ENCODE assay signal across 8 cellular contexts in the genomic region with DNA sequence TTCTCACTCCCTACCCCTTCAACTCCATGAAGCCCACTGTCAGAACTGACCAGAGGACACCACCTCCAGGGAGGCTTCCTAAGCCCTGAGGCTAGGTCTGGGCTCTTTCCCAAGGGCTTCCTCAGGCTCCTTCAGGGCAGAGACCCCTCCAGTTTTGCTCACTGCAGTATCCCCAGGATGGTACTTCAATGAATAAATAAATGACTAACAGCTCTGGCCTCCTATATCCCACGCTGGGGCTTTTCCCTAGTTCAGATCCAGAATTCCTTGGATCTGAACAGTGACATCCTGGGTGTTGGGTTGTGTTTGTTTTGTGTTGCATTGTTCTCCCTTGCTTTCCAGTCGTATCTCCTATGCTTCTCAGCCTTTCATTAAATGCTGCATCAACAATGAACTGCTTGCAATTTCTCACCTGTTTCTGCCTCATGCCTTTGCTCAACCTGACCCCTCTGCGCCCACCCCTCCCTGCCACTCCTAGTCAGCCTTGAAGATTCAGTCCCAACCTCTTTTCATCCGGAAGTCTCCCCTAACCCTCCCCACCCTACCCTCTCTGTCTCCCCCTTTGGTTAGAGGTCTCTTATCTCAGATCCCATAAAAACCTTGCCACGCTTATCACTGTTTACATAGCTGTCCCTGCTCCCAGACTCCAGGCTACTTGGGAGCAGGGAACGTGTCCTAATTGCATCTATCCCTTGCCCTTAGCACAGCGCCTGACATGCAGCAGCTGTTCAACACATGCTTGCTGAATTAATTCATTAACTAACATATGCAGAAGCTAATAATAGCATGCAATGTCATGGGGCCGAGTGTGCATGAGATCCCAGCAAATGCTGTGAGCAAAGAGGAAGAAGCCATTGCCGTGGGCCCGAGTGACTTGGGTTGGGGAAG. TPM values are rescaled to one million over a fixed set of nuclear protein-coding genes. Genes with fewer than 3 reads are reported as not detected.
DNase-seq lines count a peak whose midpoint lies in the region; ATAC-seq, FAIRE-seq and TF ChIP-seq lines count a peak whose summit lies in the region.
"Had no signal": no experiment of that assay in that cellular context is flagged by ENCODE, and none has a peak within 500 bp of the region (broad histone marks: within the 10 kb centered on the region; RNA-seq: fewer than 3 reads in every experiment).

No MANE protein-coding gene starts in this region.

- POLR2A ChIA-PET in HepG2 (lab: Yijun Ruan, JAX), result interaction anchor here (1.3 kb wide), 1 partner anchor 41 kb away, joined by 4 read pairs; the partner anchor contains the start of gene PPP1R3C

- CTCF ChIA-PET in HepG2 (lab: Yijun Ruan, JAX; ENCODE audit: low intra/inter-chr PET ratio, low total read pairs), result no interaction called here

- H3K36me3 ChIP-seq in HepG2 (replicated peaks in 1 of 2; ENCODE audit: control insufficient read depth in 1 of 2, insufficient read depth in 2 of 2, low read length in 2 of 2) (no peaks in the 10 kb centered on the region), tibial nerve (no peaks in the 10 kb centered on the region)

- in situ Hi-C loops in HepG2 (cut with HindIII; ENCODE audit: extremely low pct_ligation_motif_present, low pct_unique_long_range_greater_than_20kb), result no loop called here

- BruUV-seq in HepG2 (replicated peaks; lab: Mats Ljungman, UMichigan), result no TSS peak

- H3K36me3 Mint-ChIP-seq in stimulated activated effector memory CD8-positive, alpha-beta T cell treated with anti-CD3 and anti-CD28 coated beads, Interleukin-12 subunit alpha, Interleukin-12 subunit beta, amount 100 ng/mL, for 72 hours, result no peaks in the 10 kb centered on the region

- H3K9ac ChIP-seq in HepG2 (ENCODE audit: insufficient read depth, low read depth, low read length), result no peak overlapping the region

- no peak overlapping the region for H3K27ac Mint-ChIP-seq in stimulated activated effector memory CD8-positive, alpha-beta T cell treated with anti-CD3 and anti-CD28 coated beads, Interleukin-12 subunit alpha, Interleukin-12 subunit beta, amount 100 ng/mL, for 72 hours

- no peaks in the 10 kb centered on the region for H3K79me2 ChIP-seq in HepG2 (ENCODE audit: insufficient read depth, low read length)

- no peak for TF ChIP-seq RAD21 in HepG2 (CRISPR knock-in tag; IDR thresholded peaks at IDR 0.05)

- H3K27ac ChIP-seq in HepG2 (ENCODE audit: extremely low read length, insufficient read depth, low read length), result no peak overlapping the region
- H3K27ac ChIP-seq in tibial nerve, result peak overlapping the region; percentile 32 to 84 (median 70)

- H3K9me3 ChIP-seq in HepG2 (ENCODE audit: low read length) (no peaks in the 10 kb centered on the region), tibial nerve (no peaks in the 10 kb centered on the region)

- intact Hi-C loops in HepG2 (cut with micrococcal nuclease; ENCODE audit: unreplicated experiment), result no loop called here

- DNase-seq in NCI-H1105 treated with DMSO at 0.1 percent for 48 hours (lab: John Stamatoyannopoulos, UW), result peak; percentile 39
- peak; percentile 52 to 80 for DNase-seq in cardiac fibroblast (ENCODE audit: low read depth in 2 of 2)
- no peak for DNase-seq in HepG2 (ENCODE audit: low spot score)
- no peak for DNase-seq in tibial nerve (ENCODE audit: low spot score in 2 of 2)
- DNase-seq in iPS-NIHi7 (ENCODE audit: extremely low spot score), result no peak
- no peak for DNase-seq in stimulated activated effector memory CD8-positive, alpha-beta T cell treated with anti-CD3 and anti-CD28 coated beads, Interleukin-12 subunit alpha, Interleukin-12 subunit beta, amount 100 ng/mL, for 72 hours (ENCODE audit: low spot score in 2 of 2)
- DNase-seq: KBM-7 had no signal

- H3K27me3 ChIP-seq in HepG2 (ENCODE audit: control insufficient read depth in 1 of 2, insufficient read depth in 2 of 2, low read length in 2 of 2), result peaks cover 0 to 21% of the 10 kb centered on the region in 2 experiments; a peak in 2 of 5 replicates
- H3K27me3 ChIP-seq in tibial nerve, result no peaks in the 10 kb centered on the region

- H3K4me1 ChIP-seq in HepG2 (ENCODE audit: insufficient read depth, low read length) (peaks cover 37% of the 10 kb centered on the region), tibial nerve (peaks cover 0 to 49% (median 23%) of the 10 kb centered on the region in 4 donors)

- WGBS in HepG2 (ENCODE audit: low lambda C conversion rate), result 5% methylated on average over 10 of the region's 10 CpGs
- WGBS in tibial nerve, 2 donors, result 40 to 59% methylated on average over 10 of the region's 10 CpGs

- H4K20me1 ChIP-seq in HepG2 (ENCODE audit: insufficient read depth, low read length), result no peaks in the 10 kb centered on the region

- no peak for FAIRE-seq in HepG2 (lab: Jason Lieb, UNC)

- no peaks in the 10 kb centered on the region for H3K4me1 Mint-ChIP-seq in stimulated activated effector memory CD8-positive, alpha-beta T cell treated with anti-CD3 and anti-CD28 coated beads, Interleukin-12 subunit alpha, Interleukin-12 subunit beta, amount 100 ng/mL, for 72 hours

- TF ChIP-seq CTCF in cardiac fibroblast (IDR thresholded peaks at IDR 0.05; ENCODE audit: low read depth, low read length) (no peak), HepG2 (CRISPR knock-in tag; IDR thresholded peaks at IDR 0.05) (no peak), tibial nerve (IDR thresholded peaks at IDR 0.05) (no peak)

- no peaks in the 10 kb centered on the region for H3K9me3 Mint-ChIP-seq in stimulated activated effector memory CD8-positive, alpha-beta T cell treated with anti-CD3 and anti-CD28 coated beads, Interleukin-12 subunit alpha, Interleukin-12 subunit beta, amount 100 ng/mL, for 72 hours

- ATAC-seq in HepG2 (peak; percentile 53), HG03025 (IDR thresholded peaks at IDR 0.05; ENCODE audit: low FRiP score, unreplicated experiment) (no peak)
- ATAC-seq in stimulated activated effector memory CD8-positive, alpha-beta T cell treated with anti-CD3 and anti-CD28 coated beads, Interleukin-12 subunit alpha, Interleukin-12 subunit beta, amount 100 ng/mL, for 72 hours, result no peak

- no peak for TF ChIP-seq EP300 in HepG2 (IDR thresholded peaks at IDR 0.05; ENCODE audit: low read depth in 2 of 2, low read length in 2 of 2)
- no peak for TF ChIP-seq EP300 in HepG2 (CRISPR knock-in tag; IDR thresholded peaks at IDR 0.05; ENCODE audit: borderline replicate concordance)
- no peak for TF ChIP-seq EP300 in tibial nerve (IDR thresholded peaks at IDR 0.05)

- TF ChIP-seq POLR2A in HepG2 (IDR thresholded peaks at IDR 0.05; ENCODE audit: insufficient read depth in 1 of 2, low read depth in 2 of 2, low read length in 2 of 2), result no peak
- no peak for TF ChIP-seq POLR2A in tibial nerve (IDR thresholded peaks at IDR 0.05)

- no peak overlapping the region for H3K4me3 Mint-ChIP-seq in stimulated activated effector memory CD8-positive, alpha-beta T cell treated with anti-CD3 and anti-CD28 coated beads, Interleukin-12 subunit alpha, Interleukin-12 subunit beta, amount 100 ng/mL, for 72 hours

- H2AFZ ChIP-seq in HepG2 (ENCODE audit: low read length), result no peak overlapping the region

- H3K4me2 ChIP-seq in HepG2 (ENCODE audit: low read depth, low read length), result peak overlapping the region; percentile 43

- H3K4me3 ChIP-seq in cardiac fibroblast (replicated peaks in 1 of 2; ENCODE audit: low read depth in 2 of 2, low read length in 2 of 2), result no peak overlapping the region
- no peak overlapping the region for H3K4me3 ChIP-seq in HepG2 (replicated peaks in 1 of 3; ENCODE audit: insufficient read depth in 1 of 3, low read depth in 2 of 3, low read length in 3 of 3)
- no peak overlapping the region for H3K4me3 ChIP-seq in tibial nerve

RNA-seq across cellular contexts. Expression of gene PPP1R3C, which starts 41.7 kb away (rescaled TPM):
- total RNA-seq in HepG2 (2016; rRNA removed; fragmentation: Illumina TruSeq; extraction: Trizol), result 14.8 and 18.7 TPM in 2 replicates
- 2.8 and 3.5 TPM in 2 replicates for total RNA-seq in HepG2 (2016; cell fraction: cytosol; rRNA removed; fragmentation: Illumina TruSeq; extraction: Trizol; ENCODE audit: low read depth)
- 13.6 and 18.6 TPM in 2 replicates for total RNA-seq in HepG2 (2016; cell fraction: insoluble cytoplasmic fraction; rRNA removed; fragmentation: Illumina TruSeq; extraction: Trizol)
- total RNA-seq in HepG2 (2016; cell fraction: membrane; rRNA removed; fragmentation: Illumina TruSeq; extraction: Trizol), result 8.0 and 9.5 TPM in 2 replicates
- 7.0 and 7.1 TPM in 2 replicates for total RNA-seq in HepG2 (2016; cell fraction: nucleus; rRNA removed; fragmentation: Illumina TruSeq; extraction: Trizol)
- 11.4 and 13.3 TPM in 2 replicates for polyA plus RNA-seq in HepG2 (2011; rRNA removed)
- polyA plus RNA-seq in HepG2 (2011; cell fraction: cytosol; rRNA removed), result 6.3 and 10.7 TPM in 2 replicates
- 5.5 and 7.0 TPM in 2 replicates for polyA plus RNA-seq in HepG2 (2011; cell fraction: nucleus; rRNA removed)
- 13.0 and 17.4 TPM in 2 replicates for polyA plus RNA-seq in HepG2 (2012)
- polyA plus RNA-seq in HepG2 (2016; cell fraction: cytosol; fragmentation: Illumina TruSeq; extraction: Trizol; ENCODE audit: low read depth), result 0.78 and 0.98 TPM in 2 replicates
- 13.2 and 13.9 TPM in 2 replicates for polyA plus RNA-seq in HepG2 (2016; cell fraction: insoluble cytoplasmic fraction; fragmentation: Illumina TruSeq; extraction: Trizol; ENCODE audit: low read depth)
- 2.4 and 2.7 TPM in 2 replicates for polyA plus RNA-seq in HepG2 (2016; cell fraction: membrane; fragmentation: Illumina TruSeq; extraction: Trizol; ENCODE audit: low read depth)
- 6.2 and 6.4 TPM in 2 replicates for polyA plus RNA-seq in HepG2 (2016; cell fraction: nucleus; fragmentation: Illumina TruSeq; extraction: Trizol; ENCODE audit: insufficient read depth, low read depth)
- 13.9 and 20.0 TPM in 2 replicates for polyA minus RNA-seq in HepG2 (2011; rRNA and poly(A)+ RNA removed; ENCODE audit: low replicate concordance)
- 16.0 and 20.2 TPM in 2 replicates for polyA minus RNA-seq in HepG2 (2011; cell fraction: cytosol; rRNA and poly(A)+ RNA removed)
- 21.6 and 26.9 TPM in 2 replicates for polyA minus RNA-seq in HepG2 (2011; cell fraction: nucleus; rRNA and poly(A)+ RNA removed)
- 1 to 10 TPM; 3.3 to 8.7 (median 3.7) TPM for total RNA-seq in tibial nerve

Comparison
In these comparisons a context has a peak if more than half of its experiments do, and no peak if none do; other contexts are left out.
1. DNase-seq: peak in NCI-H1105 treated with DMSO at 0.1 percent for 48 hours (single experiment) and cardiac fibroblast (2 of 2); none in HepG2 (single experiment), tibial nerve (0 of 2), iPS-NIHi7 (single experiment) and stimulated activated effector memory CD8-positive, alpha-beta T cell treated with anti-CD3 and anti-CD28 coated beads, Interleukin-12 subunit alpha, Interleukin-12 subunit beta, amount 100 ng/mL, for 72 hours (0 of 2).